In genomic region chr9:71795097-71795807, GRCh38 we compare ENCODE assay signal across 8 cellular contexts. TPM values are rescaled to one million over a fixed set of nuclear protein-coding genes. Genes with fewer than 3 reads are reported as not detected.
DNase-seq lines count a peak whose midpoint lies in the region; ATAC-seq and TF ChIP-seq lines count a peak whose summit lies in the region.

No MANE protein-coding gene starts in this region.

- H3K27ac Mint-ChIP-seq in IgD-negative memory B cell (peak overlapping the region; percentile 62 to 96 (median 70)), MCF 10A (ENCODE audit: low read depth, unreplicated experiment) (no peak overlapping the region)

- H3K27ac ChIP-seq in mucosa of rectum (ENCODE audit: low read depth in 2 of 2, low read length in 2 of 2), result peak overlapping the region; percentile 53 to 57

- H3K27me3 ChIP-seq in mucosa of rectum (ENCODE audit: control insufficient read depth in 2 of 2, insufficient read depth in 2 of 2, low read length in 2 of 2) (no peaks in the 10 kb centered on the region), HAP-1 (ENCODE audit: low read depth) (no peaks in the 10 kb centered on the region)

- H3K36me3 ChIP-seq in mucosa of rectum (ENCODE audit: control insufficient read depth in 2 of 2, insufficient read depth in 2 of 2, low read length in 2 of 2) (no peaks in the 10 kb centered on the region), HAP-1 (replicated peaks) (no peaks in the 10 kb centered on the region)

- H3K27me3 Mint-ChIP-seq in IgD-negative memory B cell, result peaks cover 1% of the 10 kb centered on the region
- H3K27me3 Mint-ChIP-seq in MCF 10A (ENCODE audit: insufficient read depth, unreplicated experiment), result no peaks in the 10 kb centered on the region

- intact Hi-C loops in MCF 10A (cut with micrococcal nuclease), result no loop called here

- TF ChIP-seq CTCF in MCF 10A (IDR thresholded peaks at IDR 0.05; ENCODE audit: unreplicated experiment), result no peak

- in situ Hi-C loops in HAP-1 (cut with MboI; ENCODE audit: low sequenced_read_pairs), result no loop called here

- H3K4me1 ChIP-seq in mucosa of rectum (ENCODE audit: control insufficient read depth in 2 of 2, insufficient read depth in 2 of 2, low read length in 2 of 2), result no peaks in the 10 kb centered on the region
- H3K4me1 ChIP-seq in HAP-1, result no peaks in the 10 kb centered on the region

- BruUV-seq in MCF 10A (replicated peaks; lab: Mats Ljungman, UMichigan), result no TSS peak

- peaks cover 0 to 4% (median 0%) of the 10 kb centered on the region in 3 donors for H3K9me3 Mint-ChIP-seq in IgD-negative memory B cell
- H3K9me3 Mint-ChIP-seq in MCF 10A (ENCODE audit: unreplicated experiment), result peaks cover 7% of the 10 kb centered on the region

- no peak overlapping the region for H3K9ac ChIP-seq in mucosa of rectum (ENCODE audit: low read depth in 1 of 2, low read length in 2 of 2)

- H3K36me3 Mint-ChIP-seq in IgD-negative memory B cell, result peaks cover 3% of the 10 kb centered on the region
- H3K36me3 Mint-ChIP-seq in MCF 10A (ENCODE audit: insufficient read depth, unreplicated experiment), result no peaks in the 10 kb centered on the region

- ATAC-seq in GM18520 (IDR thresholded peaks at IDR 0.05; ENCODE audit: unreplicated experiment), result peak; percentile 80
- peak; percentile 94 for ATAC-seq in GM21717 (IDR thresholded peaks at IDR 0.05; ENCODE audit: unreplicated experiment)

- no peaks in the 10 kb centered on the region for H3K9me3 ChIP-seq in mucosa of rectum (ENCODE audit: control insufficient read depth in 2 of 2, low read length in 2 of 2)
- H3K9me3 ChIP-seq in HAP-1, result no peaks in the 10 kb centered on the region

- DNase-seq in MCF 10A (ENCODE audit: unreplicated experiment) (no peak), HAP-1 (ENCODE audit: low spot score in 2 of 2) (no peak), OCI-M1 (lab: John Stamatoyannopoulos, UW) (no peak), DMS53 treated with DMSO at 0.1 percent for 48 hours (lab: John Stamatoyannopoulos, UW; ENCODE audit: unreplicated experiment) (no peak)

- CTCF ChIA-PET in MCF 10A (lab: Yijun Ruan, JAX), result interaction anchor here (1.0 to 2.7 kb wide), 3 partner anchors 11 to 230 kb away, joined by 3 to 20 read pairs (median 8); no protein-coding TSS in a partner anchor

- H3K4me3 Mint-ChIP-seq in IgD-negative memory B cell (peak overlapping the region; percentile 44 to 86 (median 64)), MCF 10A (ENCODE audit: unreplicated experiment) (no peak overlapping the region)

- POLR2A ChIA-PET in MCF 10A (lab: Yijun Ruan, JAX), result no interaction called here

- H3K4me3 ChIP-seq in mucosa of rectum (ENCODE audit: low read length in 2 of 2) (no peak overlapping the region), HAP-1 (no peak overlapping the region)

- peaks cover 45 to 57% (median 46%) of the 10 kb centered on the region in 3 donors for H3K4me1 Mint-ChIP-seq in IgD-negative memory B cell
- H3K4me1 Mint-ChIP-seq in MCF 10A (ENCODE audit: insufficient read depth, unreplicated experiment), result no peaks in the 10 kb centered on the region

RNA-seq across cellular contexts. Expression of gene CEMIP2, which starts 26.9 kb away (rescaled TPM):
- 7.3 TPM for polyA plus RNA-seq in IgD-negative memory B cell
- 13.7 and 17.7 TPM in 2 replicates for total RNA-seq in MCF 10A (2022)
